ENCODE assay signal across 8 cellular contexts in genomic region chr2:159615187-159615935, GRCh38. TPM values are rescaled to one million over a fixed set of nuclear protein-coding genes. Genes with fewer than 3 reads are reported as not detected.
A peak's percentile ranks its signal among the peaks of the same experiment; 100 is the strongest.
DNase-seq lines count a peak whose midpoint lies in the region; ATAC-seq and TF ChIP-seq lines count a peak whose summit lies in the region.

No MANE protein-coding gene starts in this region.

- H3K4me1 Mint-ChIP-seq in natural killer cell treated with Interleukin-12 subunit alpha and Interleukin-12 subunit beta and Interleukin-15 and Interleukin-18, amount 100 ng/mL, for 72 hours (ENCODE audit: low read depth in 2 of 2), result peaks cover 10 to 14% of the 10 kb centered on the region in 2 donors

- peaks cover 9 to 13% of the 10 kb centered on the region in 2 donors for H3K27me3 Mint-ChIP-seq in natural killer cell treated with Interleukin-12 subunit alpha and Interleukin-12 subunit beta and Interleukin-15 and Interleukin-18, amount 100 ng/mL, for 72 hours

- H3K27ac ChIP-seq in GM23248, result peak overlapping the region; percentile 98
- no peak overlapping the region for H3K27ac ChIP-seq in Karpas-422 (ENCODE audit: low read length)
- peak overlapping the region; percentile 98 for H3K27ac ChIP-seq in suprapubic skin

- DNase-seq in ELF-1 (ENCODE audit: low read depth, low spot score) (peak; percentile 89), GM23248 (peak; percentile 95), Karpas-422 (peak; percentile 59), RKO (ENCODE audit: low spot score) (peak; percentile 95), activated gamma-delta T cell treated with Interleukin-2 at 50 U/mL for 16 hours (peak; percentile 37), foreskin fibroblast (peak; percentile 89 to 96), suprapubic skin (ENCODE audit: low spot score in 2 of 2) (peak; percentile 93 to 94)
- peak; percentile 70 for DNase-seq in natural killer cell treated with Interleukin-12 subunit alpha and Interleukin-12 subunit beta and Interleukin-15 and Interleukin-18, amount 100 ng/mL, for 72 hours (ENCODE audit: low spot score)

- TF ChIP-seq EP300 in suprapubic skin (IDR thresholded peaks at IDR 0.05), result no peak

- peaks cover 22% of the 10 kb centered on the region for H3F3A ChIP-seq in GM23248 (ENCODE audit: insufficient read depth)

- no peaks in the 10 kb centered on the region for H3K36me3 Mint-ChIP-seq in natural killer cell treated with Interleukin-12 subunit alpha and Interleukin-12 subunit beta and Interleukin-15 and Interleukin-18, amount 100 ng/mL, for 72 hours

- in situ Hi-C loops in GM23248 (cut with MboI), result no loop called here

- H3K4me3 ChIP-seq in GM23248 (peak overlapping the region; percentile 91), Karpas-422 (ENCODE audit: low read length) (peak overlapping the region; percentile 62), foreskin fibroblast (ENCODE audit: low read depth in 1 of 2, low read length in 2 of 2) (peak overlapping the region; percentile 70 to 75), suprapubic skin (peak overlapping the region; percentile 85)

- H3K79me2 ChIP-seq in GM23248 (ENCODE audit: insufficient read depth) (peaks cover 45% of the 10 kb centered on the region), Karpas-422 (ENCODE audit: low read length) (no peaks in the 10 kb centered on the region)

- H3K27me3 ChIP-seq in GM23248 (replicated peaks; ENCODE audit: insufficient read depth) (no peaks in the 10 kb centered on the region), Karpas-422 (ENCODE audit: low read length) (no peaks in the 10 kb centered on the region), suprapubic skin (no peaks in the 10 kb centered on the region)

- peak overlapping the region; percentile 74 to 84 for H3K27ac Mint-ChIP-seq in natural killer cell treated with Interleukin-12 subunit alpha and Interleukin-12 subunit beta and Interleukin-15 and Interleukin-18, amount 100 ng/mL, for 72 hours

- no peaks in the 10 kb centered on the region for H3K36me3 ChIP-seq in GM23248 (ENCODE audit: low read depth)
- no peaks in the 10 kb centered on the region for H3K36me3 ChIP-seq in Karpas-422 (ENCODE audit: insufficient read depth, low read length)
- no peaks in the 10 kb centered on the region for H3K36me3 ChIP-seq in suprapubic skin

- H3K9me2 ChIP-seq in GM23248 (ENCODE audit: insufficient read depth) (no peaks in the 10 kb centered on the region), Karpas-422 (replicated peaks; ENCODE audit: insufficient read depth, low read length) (no peaks in the 10 kb centered on the region)

- TF ChIP-seq CTCF in foreskin fibroblast (IDR thresholded peaks at IDR 0.05; ENCODE audit: low read depth, low read length) (no peak), suprapubic skin (IDR thresholded peaks at IDR 0.05) (no peak)

- H2AFZ ChIP-seq in GM23248 (peak overlapping the region; percentile 88), Karpas-422 (ENCODE audit: low read length) (peak overlapping the region; percentile 50; the same call in 1 of the 2 replicates)

- ATAC-seq in natural killer cell treated with Interleukin-12 subunit alpha and Interleukin-12 subunit beta and Interleukin-15 and Interleukin-18, amount 100 ng/mL, for 72 hours, result peak; percentile 86 to 88

- H3K4me1 ChIP-seq in GM23248 (ENCODE audit: insufficient read depth) (peaks cover 38% of the 10 kb centered on the region), Karpas-422 (ENCODE audit: low read length) (peaks cover 10% of the 10 kb centered on the region), suprapubic skin (peaks cover 31% of the 10 kb centered on the region)

- peak overlapping the region; percentile 87 for H3K4me2 ChIP-seq in GM23248 (ENCODE audit: unreplicated experiment)
- H3K4me2 ChIP-seq in Karpas-422 (ENCODE audit: low read depth, low read length, poor library complexity, severe bottlenecking), result peak overlapping the region; percentile 76

- 1% methylated on average over 34 to 45 of the region's 45 CpGs for WGBS in GM23248 (ENCODE audit: low coverage in 1 of 2, low lambda C conversion rate in 2 of 2, missing lambda C conversion rate in 2 of 2), 2 experiments
- 1% methylated on average over 31 of the region's 45 CpGs for WGBS in suprapubic skin

- no peaks in the 10 kb centered on the region for H3K9me3 Mint-ChIP-seq in natural killer cell treated with Interleukin-12 subunit alpha and Interleukin-12 subunit beta and Interleukin-15 and Interleukin-18, amount 100 ng/mL, for 72 hours

- H4K20me1 ChIP-seq in GM23248 (ENCODE audit: insufficient read depth) (no peaks in the 10 kb centered on the region), Karpas-422 (ENCODE audit: insufficient read depth, low read depth, low read length) (no peaks in the 10 kb centered on the region)

- H3K9ac ChIP-seq in GM23248 (peak overlapping the region; percentile 94), Karpas-422 (ENCODE audit: low read length) (peak overlapping the region; percentile 49)

- H3K9me3 ChIP-seq in GM23248 (ENCODE audit: low read depth), result no peaks in the 10 kb centered on the region
- H3K9me3 ChIP-seq in Karpas-422 (ENCODE audit: low read length), result no peaks in the 10 kb centered on the region
- H3K9me3 ChIP-seq in suprapubic skin, result no peaks in the 10 kb centered on the region

- peak overlapping the region; percentile 95 for H3K4me3 Mint-ChIP-seq in natural killer cell treated with Interleukin-12 subunit alpha and Interleukin-12 subunit beta and Interleukin-15 and Interleukin-18, amount 100 ng/mL, for 72 hours

- peak; percentile 4 to 51 for TF ChIP-seq POLR2A in suprapubic skin (IDR thresholded peaks at IDR 0.05)

RNA-seq across cellular contexts. Expression of gene BAZ2B, which starts 1.0 kb away (rescaled TPM):
- 20.5 and 26.2 TPM in 2 replicates for total RNA-seq in GM23248 (2014; rRNA removed; shearing (Covaris generic))
- polyA plus RNA-seq in GM23248 (2016; fragmentation: Nextera tagmentation; extraction: Ambion mirVana), result 13.9 and 17.0 TPM in 2 replicates
- total RNA-seq in Karpas-422 (2014; rRNA removed; shearing (Covaris generic); ENCODE audit: low replicate concordance), result 1.1 and 2.2 TPM in 2 replicates
- total RNA-seq in natural killer cell treated with Interleukin-12 subunit alpha and Interleukin-12 subunit beta and Interleukin-15 and Interleukin-18, amount 100 ng/mL, for 72 hours, result 10 to 100 TPM; 13.7 to 14.1 TPM
- 100 to 1,000 TPM in 1 of 4 donors, 10 to 100 TPM in 3; 61.7 to 185 (median 80.8) TPM for total RNA-seq in suprapubic skin

Comparison
In these comparisons a context has a peak if more than half of its experiments do, and no peak if none do; other contexts are left out.
1. DNase-seq: peak in every context shown above with its lines; median percentile 95 in GM23248; 95 in RKO; 94 in suprapubic skin; 92 in foreskin fibroblast; 89 in ELF-1; 70 in natural killer cell treated with Interleukin-12 subunit alpha and Interleukin-12 subunit beta and Interleukin-15 and Interleukin-18, amount 100 ng/mL, for 72 hours; 59 in Karpas-422; 37 in activated gamma-delta T cell treated with Interleukin-2 at 50 U/mL for 16 hours.